Comparison of ENCODE assay signal across 22 cellular contexts in the genomic region with DNA sequence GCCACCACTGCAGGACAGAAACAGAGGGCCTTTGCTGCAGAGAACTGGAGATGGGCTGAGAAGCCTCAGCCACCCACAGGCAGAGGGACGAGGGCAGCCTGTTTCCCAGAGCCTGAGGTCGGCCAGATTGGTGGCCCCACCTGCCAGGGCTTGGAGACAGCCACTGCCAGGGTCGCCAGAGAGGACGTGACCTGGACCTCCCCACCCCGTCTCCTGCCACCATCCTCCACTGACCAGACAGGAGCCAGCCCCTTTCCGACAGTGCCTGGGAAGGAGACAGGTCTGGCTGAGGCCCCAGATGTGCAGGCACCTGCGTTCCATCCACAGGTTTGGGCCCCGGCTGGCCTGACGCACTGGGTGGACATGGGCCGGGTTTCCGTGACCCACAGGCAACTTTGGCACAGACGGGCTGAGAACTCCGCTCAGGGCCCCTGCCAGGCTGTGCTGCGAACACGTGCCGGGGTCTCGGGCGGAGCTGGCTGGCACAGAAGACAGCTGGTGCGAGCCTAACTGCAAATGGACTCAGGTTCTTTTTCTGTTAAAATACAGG. TPM values are rescaled to one million over a fixed set of nuclear protein-coding genes. Genes with fewer than 3 reads are reported as not detected.
DNase-seq lines count a peak whose midpoint lies in the region; ATAC-seq, FAIRE-seq and TF ChIP-seq lines count a peak whose summit lies in the region.
"Had no signal": no experiment of that assay in that cellular context is flagged by ENCODE, and none has a peak within 500 bp of the region (broad histone marks: within the 10 kb centered on the region; RNA-seq: fewer than 3 reads in every experiment).

No MANE protein-coding gene starts in this region.

- peaks cover 36% of the 10 kb centered on the region for H3K79me2 ChIP-seq in HepG2 (ENCODE audit: insufficient read depth, low read length)

- FAIRE-seq in HepG2 (lab: Jason Lieb, UNC): no peak
- FAIRE-seq: H54, HTR-8/SVneo had no signal

- peaks cover 10% of the 10 kb centered on the region for H3K36me3 Mint-ChIP-seq in T-helper 17 cell (ENCODE audit: low read depth)
- H3K36me3 Mint-ChIP-seq in stimulated activated naive B cell treated with anti-CD40 and anti-IgM and Interleukin-4, amounts not matched to agents 10 μg/mL and 1 μg/mL and 100 μg/mL, for 72 hours: peaks cover 36 to 58% of the 10 kb centered on the region in 2 donors

- no peak overlapping the region for H3K4me3 ChIP-seq in left ventricle myocardium inferior
- H3K4me3 ChIP-seq in heart left ventricle: no peak overlapping the region
- no peak overlapping the region for H3K4me3 ChIP-seq in HepG2 (replicated peaks in 1 of 3; ENCODE audit: insufficient read depth in 1 of 3, low read depth in 2 of 3, low read length in 3 of 3)
- H3K4me3 ChIP-seq in tibial artery: no peak overlapping the region
- H3K4me3 ChIP-seq: GM23338 had no signal

- TF ChIP-seq CTCF in left ventricle myocardium inferior (IDR thresholded peaks at IDR 0.05; ENCODE audit: borderline replicate concordance) (no peak), heart left ventricle (IDR thresholded peaks at IDR 0.05) (no peak), HepG2 (CRISPR knock-in tag; IDR thresholded peaks at IDR 0.05) (no peak), tibial artery (IDR thresholded peaks at IDR 0.05) (no peak)

- H3K4me1 ChIP-seq in left ventricle myocardium inferior (peaks cover 87% of the 10 kb centered on the region), heart left ventricle (peaks cover 0 to 58% (median 40%) of the 10 kb centered on the region in 12 donors), HepG2 (ENCODE audit: insufficient read depth, low read length) (peaks cover 59% of the 10 kb centered on the region), tibial artery (peaks cover 0 to 56% (median 39%) of the 10 kb centered on the region in 4 donors)

- no peak for TF ChIP-seq RAD21 in HepG2 (CRISPR knock-in tag; IDR thresholded peaks at IDR 0.05)

- in situ Hi-C loops in HepG2 (cut with HindIII; ENCODE audit: extremely low pct_ligation_motif_present, low pct_unique_long_range_greater_than_20kb): no loop called here

- H3K27ac ChIP-seq in left ventricle myocardium inferior (replicated peaks) (peak overlapping the region; percentile 50), heart left ventricle (peak overlapping the region in 4 of 12 donors; percentile 7 to 57 (median 42)), HepG2 (ENCODE audit: extremely low read length, insufficient read depth, low read length) (no peak overlapping the region), tibial artery (no peak overlapping the region)

- H3K27ac Mint-ChIP-seq in T-helper 17 cell: peak overlapping the region; percentile 63
- peak overlapping the region; percentile 9 for H3K27ac Mint-ChIP-seq in stimulated activated naive B cell treated with anti-CD40 and anti-IgM and Interleukin-4, amounts not matched to agents 10 μg/mL and 1 μg/mL and 100 μg/mL, for 72 hours

- POLR2A ChIA-PET in HepG2 (lab: Yijun Ruan, JAX): interaction anchor here (1.5 to 4.5 kb wide), 3 partner anchors 9 to 39 kb away, joined by 3 to 48 read pairs (median 7); no protein-coding TSS in a partner anchor

- no peak for DNase-seq in left ventricle myocardium inferior
- DNase-seq in heart left ventricle: no peak
- no peak for DNase-seq in T-helper 17 cell
- DNase-seq in HepG2 (ENCODE audit: low spot score): no peak
- no peak for DNase-seq in stimulated activated naive B cell treated with anti-CD40 and anti-IgM and Interleukin-4, amounts not matched to agents 10 μg/mL and 1 μg/mL and 100 μg/mL, for 72 hours
- no peak for DNase-seq in SHP77 (lab: John Stamatoyannopoulos, UW)
- DNase-seq in NCI-H187 treated with DMSO at 0.1 percent for 48 hours (lab: John Stamatoyannopoulos, UW): no peak
- no peak for DNase-seq in tibial artery
- DNase-seq: 8988T, C1 segment of cervical spinal cord, DMS153, DMS79, GDM1, HCEC 1CT had no signal

- no peaks in the 10 kb centered on the region for H3K27me3 Mint-ChIP-seq in T-helper 17 cell
- peaks cover 0 to 6% of the 10 kb centered on the region in 2 donors for H3K27me3 Mint-ChIP-seq in stimulated activated naive B cell treated with anti-CD40 and anti-IgM and Interleukin-4, amounts not matched to agents 10 μg/mL and 1 μg/mL and 100 μg/mL, for 72 hours

- H3K27me3 ChIP-seq in left ventricle myocardium inferior (ENCODE audit: low read depth) (no peaks in the 10 kb centered on the region), heart left ventricle (no peaks in the 10 kb centered on the region), HepG2 (ENCODE audit: control insufficient read depth in 1 of 2, insufficient read depth in 2 of 2, low read length in 2 of 2) (no peaks in the 10 kb centered on the region), tibial artery (no peaks in the 10 kb centered on the region)

- H3K9ac ChIP-seq in HepG2 (ENCODE audit: insufficient read depth, low read depth, low read length): no peak overlapping the region

- 74 to 91% (median 88%) methylated on average over 13 to 19 of the region's 19 CpGs for WGBS in heart left ventricle, 4 donors
- WGBS in HepG2 (ENCODE audit: low lambda C conversion rate): 98% methylated on average over 9 of the region's 19 CpGs

- H3K4me1 Mint-ChIP-seq in T-helper 17 cell: peaks cover 23% of the 10 kb centered on the region
- H3K4me1 Mint-ChIP-seq in stimulated activated naive B cell treated with anti-CD40 and anti-IgM and Interleukin-4, amounts not matched to agents 10 μg/mL and 1 μg/mL and 100 μg/mL, for 72 hours: peaks cover 38 to 77% of the 10 kb centered on the region in 2 donors

- intact Hi-C loops in left ventricle myocardium inferior (cut with micrococcal nuclease): no loop called here
- intact Hi-C loops in heart left ventricle (cut with DNase I): no loop called here
- intact Hi-C loops in HepG2 (cut with micrococcal nuclease; ENCODE audit: unreplicated experiment): no loop called here
- intact Hi-C loops in tibial artery (cut with DNase I; ENCODE audit: low total_unique reads): no loop called here

- no TSS peak for BruUV-seq in HepG2 (replicated peaks; lab: Mats Ljungman, UMichigan)

- H3K4me3 Mint-ChIP-seq in T-helper 17 cell: no peak overlapping the region
- H3K4me3 Mint-ChIP-seq in stimulated activated naive B cell treated with anti-CD40 and anti-IgM and Interleukin-4, amounts not matched to agents 10 μg/mL and 1 μg/mL and 100 μg/mL, for 72 hours: no peak overlapping the region
- H3K4me3 Mint-ChIP-seq: GM23338, IgD-negative memory B cell had no signal

- H3K4me2 ChIP-seq in HepG2 (ENCODE audit: low read depth, low read length): no peak overlapping the region
- H3K4me2 ChIP-seq: GM23338 had no signal

- CTCF ChIA-PET in HepG2 (lab: Yijun Ruan, JAX; ENCODE audit: low intra/inter-chr PET ratio, low total read pairs): no interaction called here

- no peak for TF ChIP-seq POLR2A in heart left ventricle (IDR thresholded peaks at IDR 0.05)
- peak in 1 of 2 experiments; percentile 10; a peak in 1 of 4 replicates for TF ChIP-seq POLR2A in HepG2 (IDR thresholded peaks at IDR 0.05; ENCODE audit: insufficient read depth in 1 of 2, low read depth in 2 of 2, low read length in 2 of 2)

- no peak overlapping the region for H2AFZ ChIP-seq in HepG2 (ENCODE audit: low read length)
- H2AFZ ChIP-seq: GM23338 had no signal

- H3K36me3 ChIP-seq in left ventricle myocardium inferior (peaks cover 62% of the 10 kb centered on the region), heart left ventricle (peaks cover 0 to 70% (median 66%) of the 10 kb centered on the region in 9 donors), HepG2 (replicated peaks in 1 of 2; ENCODE audit: control insufficient read depth in 1 of 2, insufficient read depth in 2 of 2, low read length in 2 of 2) (peaks cover 21 to 48% of the 10 kb centered on the region in 2 experiments), tibial artery (peaks cover 32 to 65% (median 38%) of the 10 kb centered on the region in 3 donors)

- TF ChIP-seq EP300 in HepG2 (IDR thresholded peaks at IDR 0.05; ENCODE audit: low read depth in 2 of 2, low read length in 2 of 2): no peak
- TF ChIP-seq EP300 in HepG2 (CRISPR knock-in tag; IDR thresholded peaks at IDR 0.05; ENCODE audit: borderline replicate concordance): no peak

- no peaks in the 10 kb centered on the region for H3K9me3 ChIP-seq in left ventricle myocardium inferior (replicated peaks)
- H3K9me3 ChIP-seq in heart left ventricle: no peaks in the 10 kb centered on the region
- no peaks in the 10 kb centered on the region for H3K9me3 ChIP-seq in T-helper 17 cell (ENCODE audit: control insufficient read depth, low read length, poor library complexity, severe bottlenecking)
- H3K9me3 ChIP-seq in HepG2 (ENCODE audit: low read length): no peaks in the 10 kb centered on the region
- H3K9me3 ChIP-seq in tibial artery: no peaks in the 10 kb centered on the region

- ATAC-seq in heart left ventricle (no peak), T-helper 17 cell (no peak), HepG2 (no peak)
- ATAC-seq in stimulated activated naive B cell treated with anti-CD40 and anti-IgM and Interleukin-4, amounts not matched to agents 10 μg/mL and 1 μg/mL and 100 μg/mL, for 72 hours (replicated peaks): no peak
- ATAC-seq: GM23338 had no signal

- no peaks in the 10 kb centered on the region for H3K9me3 Mint-ChIP-seq in stimulated activated naive B cell treated with anti-CD40 and anti-IgM and Interleukin-4, amounts not matched to agents 10 μg/mL and 1 μg/mL and 100 μg/mL, for 72 hours
- H3K9me3 Mint-ChIP-seq: CD4-positive, alpha-beta memory T cell; GM23338; IgD-negative memory B cell had no signal

- H4K20me1 ChIP-seq in HepG2 (ENCODE audit: insufficient read depth, low read length): peaks cover 18% of the 10 kb centered on the region; the same call in 1 of the 2 replicates

RNA-seq across cellular contexts. Expression of gene COX19, which starts 7.1 kb away (rescaled TPM):
- total RNA-seq in left ventricle myocardium inferior (8.5 TPM), heart left ventricle (1 to 10 TPM; 3.1 to 7.8 (median 6.5) TPM), T-helper 17 cell (10 to 100 TPM; 40.1 to 43.2 TPM), HepG2 (2016; rRNA removed; fragmentation: Illumina TruSeq; extraction: Trizol) (6.5 and 11.5 TPM in 2 replicates)
- polyA plus RNA-seq in heart left ventricle (1 to 10 TPM; 5.7 to 6.6 TPM), HepG2 (2011; rRNA removed) (21.0 and 21.7 TPM in 2 replicates)
- total RNA-seq in HepG2 (2016; cell fraction: cytosol; rRNA removed; fragmentation: Illumina TruSeq; extraction: Trizol; ENCODE audit: low read depth): 2.6 and 3.0 TPM in 2 replicates
- total RNA-seq in HepG2 (2016; cell fraction: insoluble cytoplasmic fraction; rRNA removed; fragmentation: Illumina TruSeq; extraction: Trizol): 7.4 and 15.2 TPM in 2 replicates
- 7.6 and 8.2 TPM in 2 replicates for total RNA-seq in HepG2 (2016; cell fraction: membrane; rRNA removed; fragmentation: Illumina TruSeq; extraction: Trizol)
- total RNA-seq in HepG2 (2016; cell fraction: nucleus; rRNA removed; fragmentation: Illumina TruSeq; extraction: Trizol): 21.5 and 23.4 TPM in 2 replicates
- 12.5 and 14.3 TPM in 2 replicates for polyA plus RNA-seq in HepG2 (2011; cell fraction: cytosol; rRNA removed)
- 59.5 and 79.7 TPM in 2 replicates for polyA plus RNA-seq in HepG2 (2011; cell fraction: nucleus; rRNA removed)
- 14.5 and 16.2 TPM in 2 replicates for polyA plus RNA-seq in HepG2 (2012)
- polyA plus RNA-seq in HepG2 (2016; cell fraction: cytosol; fragmentation: Illumina TruSeq; extraction: Trizol; ENCODE audit: low read depth): 2.2 and 2.3 TPM in 2 replicates
- polyA plus RNA-seq in HepG2 (2016; cell fraction: insoluble cytoplasmic fraction; fragmentation: Illumina TruSeq; extraction: Trizol; ENCODE audit: low read depth): 11.0 and 11.3 TPM in 2 replicates
- 3.6 and 3.8 TPM in 2 replicates for polyA plus RNA-seq in HepG2 (2016; cell fraction: membrane; fragmentation: Illumina TruSeq; extraction: Trizol; ENCODE audit: low read depth)
- 32.8 and 35.0 TPM in 2 replicates for polyA plus RNA-seq in HepG2 (2016; cell fraction: nucleus; fragmentation: Illumina TruSeq; extraction: Trizol; ENCODE audit: insufficient read depth, low read depth)
- polyA minus RNA-seq in HepG2 (2011; rRNA and poly(A)+ RNA removed; ENCODE audit: low replicate concordance): 12.8 and 23.5 TPM in 2 replicates
- polyA minus RNA-seq in HepG2 (2011; cell fraction: cytosol; rRNA and poly(A)+ RNA removed): 3.6 and 5.4 TPM in 2 replicates
- 50.6 and 61.9 TPM in 2 replicates for polyA minus RNA-seq in HepG2 (2011; cell fraction: nucleus; rRNA and poly(A)+ RNA removed)

RNA-seq across cellular contexts. Expression of gene ADAP1, which starts 13.8 kb away (rescaled TPM):
- total RNA-seq in left ventricle myocardium inferior (8.4 TPM), heart left ventricle (10 to 100 TPM in 6 of 9 donors, 1 to 10 TPM in 3; 7.0 to 16.5 (median 12.0) TPM), T-helper 17 cell (10 to 100 TPM in 1 of 2 donors, 1 to 10 TPM in 1; 6.7 to 15.4 TPM), HepG2 (2016; rRNA removed; fragmentation: Illumina TruSeq; extraction: Trizol) (18.3 and 24.6 TPM in 2 replicates)
- polyA plus RNA-seq in heart left ventricle (10 to 100 TPM in 1 of 2 donors, 1 to 10 TPM in 1; 3.1 to 14.0 TPM), HepG2 (2011; rRNA removed) (10.5 and 15.0 TPM in 2 replicates)
- 23.5 and 25.0 TPM in 2 replicates for total RNA-seq in HepG2 (2016; cell fraction: cytosol; rRNA removed; fragmentation: Illumina TruSeq; extraction: Trizol; ENCODE audit: low read depth)
- total RNA-seq in HepG2 (2016; cell fraction: insoluble cytoplasmic fraction; rRNA removed; fragmentation: Illumina TruSeq; extraction: Trizol): 16.6 and 27.2 TPM in 2 replicates
- total RNA-seq in HepG2 (2016; cell fraction: membrane; rRNA removed; fragmentation: Illumina TruSeq; extraction: Trizol): 46.3 and 47.4 TPM in 2 replicates
- 13.2 TPM in 2 replicates for total RNA-seq in HepG2 (2016; cell fraction: nucleus; rRNA removed; fragmentation: Illumina TruSeq; extraction: Trizol)
- polyA plus RNA-seq in HepG2 (2011; cell fraction: cytosol; rRNA removed): 11.8 and 14.5 TPM in 2 replicates
- 19.8 and 24.0 TPM in 2 replicates for polyA plus RNA-seq in HepG2 (2011; cell fraction: nucleus; rRNA removed)
- polyA plus RNA-seq in HepG2 (2012): 15.3 and 21.4 TPM in 2 replicates
- 24.2 and 28.1 TPM in 2 replicates for polyA plus RNA-seq in HepG2 (2016; cell fraction: cytosol; fragmentation: Illumina TruSeq; extraction: Trizol; ENCODE audit: low read depth)
- polyA plus RNA-seq in HepG2 (2016; cell fraction: insoluble cytoplasmic fraction; fragmentation: Illumina TruSeq; extraction: Trizol; ENCODE audit: low read depth): 17.0 and 28.9 TPM in 2 replicates
- polyA plus RNA-seq in HepG2 (2016; cell fraction: membrane; fragmentation: Illumina TruSeq; extraction: Trizol; ENCODE audit: low read depth): 45.2 and 45.4 TPM in 2 replicates
- polyA plus RNA-seq in HepG2 (2016; cell fraction: nucleus; fragmentation: Illumina TruSeq; extraction: Trizol; ENCODE audit: insufficient read depth, low read depth): 26.8 and 30.8 TPM in 2 replicates
- polyA minus RNA-seq in HepG2 (2011; rRNA and poly(A)+ RNA removed; ENCODE audit: low replicate concordance): 3.5 and 14.9 TPM in 2 replicates
- polyA minus RNA-seq in HepG2 (2011; cell fraction: cytosol; rRNA and poly(A)+ RNA removed): 7.5 and 11.2 TPM in 2 replicates
- polyA minus RNA-seq in HepG2 (2011; cell fraction: nucleus; rRNA and poly(A)+ RNA removed): 5.2 and 7.6 TPM in 2 replicates

RNA-seq across cellular contexts. Expression of gene CYP2W1, which starts 14.7 kb away (rescaled TPM):
- not detected for total RNA-seq in left ventricle myocardium inferior
- not detected for total RNA-seq in heart left ventricle
- not detected for polyA plus RNA-seq in heart left ventricle
- total RNA-seq in T-helper 17 cell: not detected
- total RNA-seq in HepG2 (2016; rRNA removed; fragmentation: Illumina TruSeq; extraction: Trizol): 11.7 and 31.7 TPM in 2 replicates
- 6.8 and 8.3 TPM in 2 replicates for total RNA-seq in HepG2 (2016; cell fraction: cytosol; rRNA removed; fragmentation: Illumina TruSeq; extraction: Trizol; ENCODE audit: low read depth)
- total RNA-seq in HepG2 (2016; cell fraction: insoluble cytoplasmic fraction; rRNA removed; fragmentation: Illumina TruSeq; extraction: Trizol): 10.2 and 31.7 TPM in 2 replicates
- 10.9 and 11.0 TPM in 2 replicates for total RNA-seq in HepG2 (2016; cell fraction: membrane; rRNA removed; fragmentation: Illumina TruSeq; extraction: Trizol)
- 35.8 and 47.0 TPM in 2 replicates for total RNA-seq in HepG2 (2016; cell fraction: nucleus; rRNA removed; fragmentation: Illumina TruSeq; extraction: Trizol)
- polyA plus RNA-seq in HepG2 (2011; rRNA removed): 19.5 and 32.7 TPM in 2 replicates
- polyA plus RNA-seq in HepG2 (2011; cell fraction: cytosol; rRNA removed): 9.5 and 22.3 TPM in 2 replicates
- 171 and 205 TPM in 2 replicates for polyA plus RNA-seq in HepG2 (2011; cell fraction: nucleus; rRNA removed)
- polyA plus RNA-seq in HepG2 (2012): 20.0 and 28.3 TPM in 2 replicates
- polyA plus RNA-seq in HepG2 (2016; cell fraction: cytosol; fragmentation: Illumina TruSeq; extraction: Trizol; ENCODE audit: low read depth): 5.5 and 6.2 TPM in 2 replicates
- 14.3 and 20.7 TPM in 2 replicates for polyA plus RNA-seq in HepG2 (2016; cell fraction: insoluble cytoplasmic fraction; fragmentation: Illumina TruSeq; extraction: Trizol; ENCODE audit: low read depth)
- polyA plus RNA-seq in HepG2 (2016; cell fraction: membrane; fragmentation: Illumina TruSeq; extraction: Trizol; ENCODE audit: low read depth): 8.5 and 9.6 TPM in 2 replicates
- 135 and 137 TPM in 2 replicates for polyA plus RNA-seq in HepG2 (2016; cell fraction: nucleus; fragmentation: Illumina TruSeq; extraction: Trizol; ENCODE audit: insufficient read depth, low read depth)
- 66.3 TPM in 1 of 2 replicates, not detected in the other for polyA minus RNA-seq in HepG2 (2011; rRNA and poly(A)+ RNA removed; ENCODE audit: low replicate concordance)
- 26.5 and 32.3 TPM in 2 replicates for polyA minus RNA-seq in HepG2 (2011; cell fraction: cytosol; rRNA and poly(A)+ RNA removed)
- 88.4 and 113 TPM in 2 replicates for polyA minus RNA-seq in HepG2 (2011; cell fraction: nucleus; rRNA and poly(A)+ RNA removed)
- total RNA-seq: A673; CD4-positive, alpha-beta memory T cell; Daoy; GM23338 had no signal
- polyA plus RNA-seq: AG04450; CD4-positive, alpha-beta memory T cell; GM23338; IgD-negative memory B cell had no signal
